In the genomic region with DNA sequence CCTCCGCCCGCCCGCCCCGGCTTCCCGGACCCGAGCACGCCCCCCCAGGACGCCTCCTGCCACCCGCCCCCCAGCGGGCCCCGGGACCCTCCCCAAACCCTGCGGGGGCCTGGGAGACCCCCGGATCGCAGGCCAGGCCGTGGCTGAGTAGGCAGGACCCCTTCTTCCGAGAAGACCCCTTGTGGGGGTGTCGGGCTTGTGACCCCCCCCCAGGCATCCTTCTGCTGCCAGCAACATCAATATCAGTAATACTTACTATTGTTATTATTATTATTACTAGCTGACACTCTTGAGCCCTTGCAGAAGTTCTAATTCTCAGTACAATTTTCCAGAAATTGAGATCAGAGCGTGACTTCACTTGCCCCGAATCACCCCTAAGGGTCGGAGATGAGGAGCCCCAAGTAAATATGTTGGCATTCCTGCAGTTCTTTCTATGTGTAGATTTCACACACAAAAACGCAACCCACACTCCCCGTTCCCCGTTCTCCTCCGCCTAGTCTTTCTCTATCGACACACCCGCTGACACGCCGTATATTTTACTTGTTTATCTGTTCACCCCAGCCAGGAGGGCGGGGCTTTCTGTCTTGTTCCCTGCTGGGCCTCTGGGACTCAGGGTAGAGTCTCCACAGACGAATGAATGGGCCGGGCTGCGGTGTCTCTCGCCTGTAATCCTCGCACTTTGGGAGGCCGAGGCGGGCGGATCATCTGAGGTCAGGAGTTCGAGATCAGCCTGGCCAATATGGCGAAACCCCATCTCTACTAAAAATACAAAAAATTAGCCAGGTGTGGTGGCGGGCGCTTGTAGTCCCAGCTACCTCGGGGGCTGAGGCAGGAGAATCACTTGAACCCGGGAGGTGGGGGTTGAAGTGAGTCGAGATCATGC, we compare ENCODE assay signal across 8 cellular contexts. TPM values are rescaled to one million over a fixed set of nuclear protein-coding genes. Genes with fewer than 3 reads are reported as not detected.
DNase-seq lines count a peak whose midpoint lies in the region; ATAC-seq and TF ChIP-seq lines count a peak whose summit lies in the region.

No MANE protein-coding gene starts in this region.

- no peaks in the 10 kb centered on the region for H3K36me3 Mint-ChIP-seq in activated naive CD4-positive, alpha-beta T cell treated with anti-CD3 and anti-CD28 coated beads, Interleukin-2, amount 50 U/mL, for 24 hours

- intact Hi-C loops in Right ventricle myocardium superior (cut with DNase I) (no loop called here), prostate gland (cut with DNase I) (no loop called here)

- H3K27ac Mint-ChIP-seq in activated naive CD4-positive, alpha-beta T cell treated with anti-CD3 and anti-CD28 coated beads, Interleukin-2, amount 50 U/mL, for 24 hours = peak overlapping the region; percentile 80

- POLR2A ChIA-PET in BJ (lab: Charles Lee) = no interaction called here

- WGBS in prostate gland = 11% methylated on average over 29 of the region's 44 CpGs

- peak overlapping the region; percentile 92 for H3K4me3 Mint-ChIP-seq in activated naive CD4-positive, alpha-beta T cell treated with anti-CD3 and anti-CD28 coated beads, Interleukin-2, amount 50 U/mL, for 24 hours

- no peaks in the 10 kb centered on the region for H3K27me3 ChIP-seq in BJ (ENCODE audit: control insufficient read depth, insufficient read depth, low read length)
- no peaks in the 10 kb centered on the region for H3K27me3 ChIP-seq in prostate gland (replicated peaks; ENCODE audit: insufficient read depth)

- TF ChIP-seq CTCF in BJ (IDR thresholded peaks at IDR 0.05; ENCODE audit: insufficient read depth, low read depth, low read length) = no peak
- TF ChIP-seq CTCF in prostate gland (IDR thresholded peaks at IDR 0.05) = peak in 1 of 4 experiments; percentile 13

- peak; percentile 77 for ATAC-seq in Right ventricle myocardium superior (ENCODE audit: poor library complexity)
- ATAC-seq in GM18867 (IDR thresholded peaks at IDR 0.05; ENCODE audit: unreplicated experiment) = no peak
- no peak for ATAC-seq in HG03097 (IDR thresholded peaks at IDR 0.05; ENCODE audit: low FRiP score, unreplicated experiment)

- CTCF ChIA-PET in BJ (lab: Yijun Ruan, JAX) = no interaction called here

- peaks cover 19% of the 10 kb centered on the region for H3K4me1 Mint-ChIP-seq in activated naive CD4-positive, alpha-beta T cell treated with anti-CD3 and anti-CD28 coated beads, Interleukin-2, amount 50 U/mL, for 24 hours

- no peaks in the 10 kb centered on the region for H3K27me3 Mint-ChIP-seq in activated naive CD4-positive, alpha-beta T cell treated with anti-CD3 and anti-CD28 coated beads, Interleukin-2, amount 50 U/mL, for 24 hours

- in situ Hi-C loops in KBM-7 (cut with MboI; ENCODE audit: low pct_unique_long_range_greater_than_20kb, low sequenced_read_pairs) = no loop called here

- no peaks in the 10 kb centered on the region for H3K9me3 ChIP-seq in prostate gland

- H3K4me1 ChIP-seq in prostate gland (replicated peaks) = no peaks in the 10 kb centered on the region

- peak overlapping the region; percentile 33 for H3K4me3 ChIP-seq in BJ (ENCODE audit: low read depth, low read length)
- peak overlapping the region; percentile 27 to 54 for H3K4me3 ChIP-seq in prostate gland

- H3K36me3 ChIP-seq in BJ (ENCODE audit: control insufficient read depth, insufficient read depth, low read length) (no peaks in the 10 kb centered on the region), prostate gland (no peaks in the 10 kb centered on the region)

- H3K27ac ChIP-seq in prostate gland = peak overlapping the region; percentile 89 to 93

- peak; percentile 68 for TF ChIP-seq POLR2A in prostate gland (IDR thresholded peaks at IDR 0.05)

- no peaks in the 10 kb centered on the region for H3K9me3 Mint-ChIP-seq in activated naive CD4-positive, alpha-beta T cell treated with anti-CD3 and anti-CD28 coated beads, Interleukin-2, amount 50 U/mL, for 24 hours

- DNase-seq in BJ (ENCODE audit: low read depth) = no peak
- peak; percentile 80 for DNase-seq in KBM-7
- DNase-seq in RPMI8226 = peak; percentile 86
- DNase-seq in Right ventricle myocardium superior = peak; percentile 90
- peak; percentile 96 for DNase-seq in prostate gland (ENCODE audit: low spot score)

RNA-seq across cellular contexts. Expression of a gene that starts 14.7 kb away (rescaled TPM):
- 365 and 579 TPM in 2 replicates for polyA plus RNA-seq in BJ (2011; rRNA removed)
- polyA minus RNA-seq in BJ (2011; rRNA and poly(A)+ RNA removed) = 270 and 438 TPM in 2 replicates
- 760 TPM for total RNA-seq in Right ventricle myocardium superior
- 100 to 1,000 TPM; 546 to 767 TPM for total RNA-seq in prostate gland

RNA-seq across cellular contexts. Expression of a gene that starts 18.5 kb away (rescaled TPM):
- 0.74 and 1.0 TPM in 2 replicates for polyA plus RNA-seq in BJ (2011; rRNA removed)
- polyA minus RNA-seq in BJ (2011; rRNA and poly(A)+ RNA removed) = 0.26 and 0.71 TPM in 2 replicates
- total RNA-seq in Right ventricle myocardium superior = 55.7 TPM
- 10 to 100 TPM; 61.9 to 82.1 TPM for total RNA-seq in prostate gland

RNA-seq across cellular contexts. Expression of a gene that starts 46.6 kb away (rescaled TPM):
- polyA plus RNA-seq in BJ (2011; rRNA removed) = 8.0 and 15.6 TPM in 2 replicates
- 11.0 and 30.3 TPM in 2 replicates for polyA minus RNA-seq in BJ (2011; rRNA and poly(A)+ RNA removed)
- total RNA-seq in Right ventricle myocardium superior (61.3 TPM), prostate gland (100 to 1,000 TPM in 1 of 2 donors, 10 to 100 TPM in 1; 61.3 to 117 TPM)
